ENCODE assay signal across 8 cellular contexts in the genomic region with DNA sequence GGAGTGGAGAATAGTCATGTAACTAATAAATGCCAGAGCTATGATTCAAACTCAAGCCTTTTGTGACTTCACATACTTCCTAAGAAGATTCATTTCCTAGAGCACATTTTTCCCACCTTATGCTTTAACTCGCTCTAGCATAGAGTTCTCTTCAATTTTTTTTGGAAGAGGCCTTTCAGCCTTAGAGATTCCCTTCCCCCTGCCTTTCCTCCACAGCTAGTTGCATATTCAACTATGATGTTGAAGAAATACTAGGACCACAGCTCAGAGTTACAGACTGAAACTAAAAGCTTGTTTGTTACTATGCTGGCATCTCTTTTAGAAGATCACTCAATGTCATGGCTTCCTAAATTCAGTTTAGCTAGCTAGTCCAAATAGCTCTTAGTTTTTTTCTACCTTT.
DNase-seq lines count a peak whose midpoint lies in the region; ATAC-seq lines count a peak whose summit lies in the region.
"Not testable (repeated sequence)": the region's sequence is repeated elsewhere in the genome, so short reads cannot be mapped to it uniquely, and the experiment has no call there.

No MANE protein-coding gene starts in this region.

- H3K27me3 Mint-ChIP-seq in activated T-cell treated with anti-CD3 and anti-CD28 coated beads, Interleukin-2, amount 50 U/mL, for 72 hours (ENCODE audit: low read depth); central memory CD8-positive, alpha-beta T cell: not testable (repeated sequence)

- ATAC-seq in GM21381 (IDR thresholded peaks at IDR 0.05; ENCODE audit: unreplicated experiment) (peak; percentile 47), HG03378 (IDR thresholded peaks at IDR 0.05; ENCODE audit: unreplicated experiment) (peak; percentile 37)
- ATAC-seq in activated T-cell treated with anti-CD3 and anti-CD28 coated beads, Interleukin-2, amount 50 U/mL, for 72 hours (replicated peaks in 1 of 2) = peak; percentile 59 to 66
- ATAC-seq in central memory CD8-positive, alpha-beta T cell (replicated peaks; ENCODE audit: extremely low read depth, poor library complexity, severe bottlenecking) = peak; percentile 19

- H3K9me3 Mint-ChIP-seq in activated T-cell treated with anti-CD3 and anti-CD28 coated beads, Interleukin-2, amount 50 U/mL, for 72 hours; central memory CD8-positive, alpha-beta T cell: not testable (repeated sequence)

- DNase-seq in EH (ENCODE audit: low read depth) (peak; percentile 86), RKO (ENCODE audit: low spot score) (peak; percentile 61), kidney tubule cell (ENCODE audit: low spot score) (peak; percentile 72), stromal cell of bone marrow (ENCODE audit: low read depth) (peak; percentile 12)
- DNase-seq in activated T-cell treated with anti-CD3 and anti-CD28 coated beads, Interleukin-2, amount 50 U/mL, for 72 hours; central memory CD8-positive, alpha-beta T cell (ENCODE audit: low spot score in 2 of 2): not testable (repeated sequence)

- H3K4me3 Mint-ChIP-seq in activated T-cell treated with anti-CD3 and anti-CD28 coated beads, Interleukin-2, amount 50 U/mL, for 72 hours = peak overlapping the region; percentile 57 to 80
- H3K4me3 Mint-ChIP-seq in central memory CD8-positive, alpha-beta T cell = peak overlapping the region; percentile 39

- H3K4me1 Mint-ChIP-seq in activated T-cell treated with anti-CD3 and anti-CD28 coated beads, Interleukin-2, amount 50 U/mL, for 72 hours (ENCODE audit: low read depth) = peaks cover 11% of the 10 kb centered on the region
- peaks cover 10% of the 10 kb centered on the region for H3K4me1 Mint-ChIP-seq in central memory CD8-positive, alpha-beta T cell

- peaks cover 5 to 17% of the 10 kb centered on the region in 2 donors for H3K36me3 Mint-ChIP-seq in activated T-cell treated with anti-CD3 and anti-CD28 coated beads, Interleukin-2, amount 50 U/mL, for 72 hours (ENCODE audit: insufficient read depth in 2 of 2)
- H3K36me3 Mint-ChIP-seq in central memory CD8-positive, alpha-beta T cell (ENCODE audit: insufficient read depth) = peaks cover 27% of the 10 kb centered on the region

- H3K27ac Mint-ChIP-seq in activated T-cell treated with anti-CD3 and anti-CD28 coated beads, Interleukin-2, amount 50 U/mL, for 72 hours = peak overlapping the region; percentile 64
- H3K27ac Mint-ChIP-seq in central memory CD8-positive, alpha-beta T cell (ENCODE audit: low read depth) = peak overlapping the region; percentile 68
